Comparison of ENCODE assay signal across 9 cellular contexts in the genomic region with DNA sequence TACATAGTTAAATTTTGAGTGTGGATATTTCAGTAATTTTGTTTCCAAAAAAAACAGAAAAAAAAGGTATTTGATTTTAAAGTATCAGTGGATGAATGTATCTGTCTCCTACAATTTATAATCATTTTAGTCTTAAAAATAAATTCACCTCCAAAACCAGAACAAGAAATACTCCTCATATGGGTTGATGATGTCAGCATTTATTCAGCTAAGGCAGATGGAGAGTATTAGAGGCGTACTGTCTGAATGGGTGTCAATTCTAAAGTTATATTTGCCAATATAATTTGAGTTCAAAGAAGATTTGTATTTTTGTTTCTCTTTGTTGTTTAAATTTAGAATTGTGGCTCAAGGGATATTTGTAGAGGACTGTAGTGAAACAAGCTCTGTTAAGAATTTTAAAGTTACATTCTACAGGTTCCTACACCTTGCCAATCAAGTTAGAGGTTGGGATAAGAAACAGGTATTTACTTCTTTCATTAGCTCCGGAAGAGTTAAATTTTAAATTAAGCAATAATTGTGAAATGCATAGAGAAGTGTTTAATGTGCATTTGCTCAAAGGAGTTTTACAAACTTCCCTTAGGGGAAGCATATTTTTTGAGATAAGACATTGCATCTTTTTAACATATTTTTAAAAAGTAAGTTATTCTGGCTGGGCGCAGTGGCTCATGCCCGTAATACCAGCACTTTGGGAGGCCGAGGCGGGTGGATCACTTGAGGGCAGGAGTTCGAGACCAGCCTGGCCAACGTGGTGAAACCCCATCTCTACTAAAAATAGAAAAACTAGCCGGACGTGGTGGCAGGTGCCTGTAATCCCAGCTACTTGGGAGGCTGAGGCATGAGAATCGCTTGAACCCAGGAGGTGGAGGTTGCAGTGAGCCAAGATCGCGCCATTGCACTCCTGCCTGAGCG. TPM values are rescaled to one million over a fixed set of nuclear protein-coding genes. Genes with fewer than 3 reads are reported as not detected.
DNase-seq lines count a peak whose midpoint lies in the region; ATAC-seq and TF ChIP-seq lines count a peak whose summit lies in the region.
"Had no signal": no experiment of that assay in that cellular context is flagged by ENCODE, and none has a peak within 500 bp of the region (broad histone marks: within the 10 kb centered on the region; RNA-seq: fewer than 3 reads in every experiment).

No MANE protein-coding gene starts in this region.

- peak overlapping the region in 1 of 4 donors; percentile 70 for H3K27ac ChIP-seq in Peyer's patch
- H3K27ac ChIP-seq in ovary = no peak overlapping the region
- no peak overlapping the region for H3K27ac ChIP-seq in aorta (ENCODE audit: low read depth in 1 of 2, low read length in 2 of 2)

- TF ChIP-seq EP300 in ovary (IDR thresholded peaks at IDR 0.05) = no peak

- TF ChIP-seq POLR2A in Peyer's patch (IDR thresholded peaks at IDR 0.05) (no peak), ovary (IDR thresholded peaks at IDR 0.05) (no peak)

- 76 to 86% (median 83%) methylated on average over 14 of the region's 14 CpGs for WGBS in ovary, 3 donors
- WGBS in aorta, 2 donors = 76 to 83% methylated on average over 14 of the region's 14 CpGs

- H3K9me3 ChIP-seq in Peyer's patch = no peaks in the 10 kb centered on the region
- H3K9me3 ChIP-seq in ovary = no peaks in the 10 kb centered on the region
- no peaks in the 10 kb centered on the region for H3K9me3 ChIP-seq in aorta (ENCODE audit: control insufficient read depth, low read length)

- peak; percentile 30 for ATAC-seq in GM18502 (IDR thresholded peaks at IDR 0.05; ENCODE audit: poor library complexity, unreplicated experiment)
- ATAC-seq in GM19324 (IDR thresholded peaks at IDR 0.05; ENCODE audit: low FRiP score, unreplicated experiment) = no peak
- ATAC-seq in HG02571 (IDR thresholded peaks at IDR 0.05; ENCODE audit: unreplicated experiment) = no peak
- no peak for ATAC-seq in aorta (ENCODE audit: low FRiP score)

- TF ChIP-seq CTCF in Peyer's patch (IDR thresholded peaks at IDR 0.05) (no peak), epithelial cell of esophagus (IDR thresholded peaks at IDR 0.05; ENCODE audit: insufficient read depth, low read depth, low read length, missing control alignments) (no peak), ovary (IDR thresholded peaks at IDR 0.05) (no peak)

- H3K36me3 ChIP-seq in Peyer's patch (no peaks in the 10 kb centered on the region), ovary (no peaks in the 10 kb centered on the region), aorta (ENCODE audit: control insufficient read depth in 1 of 2, insufficient read depth in 2 of 2, low read length in 1 of 2) (no peaks in the 10 kb centered on the region)

- DNase-seq in Peyer's patch = no peak
- DNase-seq in epithelial cell of esophagus (ENCODE audit: low read depth) = no peak
- DNase-seq in ovary = no peak
- no peak for DNase-seq in stimulated activated CD4-positive, alpha-beta T cell treated with anti-CD3 and anti-CD28 coated beads, Interleukin-2, amount 100 ng/mL, for 48 hours
- DNase-seq in aorta = no peak
- DNase-seq: NK-92 treated with Interleukin-12 subunit alpha and Interleukin-12 subunit beta, amount 100 ng/mL, for 24 hours had no signal

- intact Hi-C loops in ovary (cut with DNase I) (no loop called here), aorta (cut with DNase I) (no loop called here)

- H3K4me1 ChIP-seq in Peyer's patch (peaks cover 0 to 4% (median 0%) of the 10 kb centered on the region in 4 donors), ovary (ENCODE audit: insufficient read depth) (no peaks in the 10 kb centered on the region), aorta (ENCODE audit: control insufficient read depth in 1 of 2, insufficient read depth in 2 of 2, low read length in 2 of 2) (no peaks in the 10 kb centered on the region)

- peak overlapping the region; percentile 35 to 61 (median 52) for H3K4me3 ChIP-seq in Peyer's patch
- H3K4me3 ChIP-seq in epithelial cell of esophagus (ENCODE audit: low read length) = peak overlapping the region; percentile 70
- peak overlapping the region; percentile 42 for H3K4me3 ChIP-seq in ovary
- H3K4me3 ChIP-seq in aorta (ENCODE audit: low read length in 2 of 2) = no peak overlapping the region

- H3K27me3 ChIP-seq in Peyer's patch (no peaks in the 10 kb centered on the region), ovary (no peaks in the 10 kb centered on the region), aorta (ENCODE audit: control insufficient read depth in 1 of 2, insufficient read depth in 2 of 2, low read length in 1 of 2) (no peaks in the 10 kb centered on the region)

RNA-seq across cellular contexts. Expression of gene PLA2G4A, which starts 1.2 kb away (rescaled TPM):
- 1 to 10 TPM; 7.0 to 8.3 (median 7.6) TPM for total RNA-seq in Peyer's patch
- total RNA-seq in ovary = 10 to 100 TPM in 3 of 7 donors, 1 to 10 TPM in 4; 3.9 to 19.0 (median 9.9) TPM
- polyA plus RNA-seq in ovary = 1 to 10 TPM; 1.7 to 5.7 TPM
- 10 to 100 TPM in 1 of 2 donors, 1 to 10 TPM in 1; 4.6 to 11.8 TPM for total RNA-seq in aorta
- polyA plus RNA-seq in aorta = 1 to 10 TPM; 7.2 to 8.5 TPM

Comparison
In these comparisons a context has a peak if more than half of its experiments do, and no peak if none do; other contexts are left out.
1. H3K4me3 ChIP-seq: peak in Peyer's patch (4 of 4), epithelial cell of esophagus (single experiment) and ovary (single experiment); none in aorta (0 of 2).